Comparison of ENCODE assay signal across 7 cellular contexts in the genomic region with DNA sequence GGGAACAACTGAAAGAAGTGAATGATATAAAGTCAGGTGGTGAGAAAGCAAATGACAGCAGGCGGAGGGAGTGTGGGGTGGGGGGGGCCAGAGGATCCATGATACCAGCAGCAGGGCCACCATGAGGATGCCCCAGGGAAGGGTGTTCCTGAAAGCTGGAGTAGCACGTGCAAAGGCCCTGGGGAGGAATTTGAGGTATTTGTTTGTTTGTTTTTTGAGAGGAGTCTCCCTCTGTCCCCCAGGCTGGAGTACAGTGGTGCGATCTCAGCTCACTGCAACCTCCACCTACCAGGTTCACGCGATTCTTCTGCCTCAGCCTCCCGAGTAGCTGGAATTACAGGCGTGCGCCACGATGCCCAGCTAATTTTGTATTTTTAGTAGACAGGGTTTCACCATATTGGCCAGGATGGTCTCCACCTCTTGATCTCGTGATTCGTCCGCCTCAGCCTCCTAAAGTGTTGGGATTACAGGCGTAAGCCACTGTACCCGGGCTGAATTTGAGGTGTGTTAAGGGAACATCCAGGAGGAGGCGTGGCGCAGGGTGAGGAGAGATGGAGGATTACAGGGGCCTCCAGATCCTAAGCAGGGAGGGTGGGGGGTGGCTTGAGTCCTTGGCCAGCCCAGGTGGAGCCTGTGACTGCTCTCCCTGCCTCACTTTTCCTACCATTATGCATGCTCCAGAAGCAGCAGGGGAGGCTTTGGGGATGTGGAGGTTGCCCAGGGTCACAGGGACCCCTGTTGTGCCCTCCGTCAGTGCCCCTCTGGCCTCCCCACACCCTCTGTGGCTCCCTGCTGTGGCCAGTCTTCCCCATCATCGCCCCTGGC. TPM values are rescaled to one million over a fixed set of nuclear protein-coding genes. Genes with fewer than 3 reads are reported as not detected.
DNase-seq lines count a peak whose midpoint lies in the region; ATAC-seq and TF ChIP-seq lines count a peak whose summit lies in the region.

No MANE protein-coding gene starts in this region.

- DNase-seq in HFFc6 (no peak), middle frontal gyrus (ENCODE audit: extremely low spot score, low spot score) (no peak)
- no peak for DNase-seq in activated CD8-positive, alpha-beta T cell treated with anti-CD3 and anti-CD28 coated beads, Interleukin-2, amount 10 ng/mL, durations not matched to agents 7 days and 5 days
- no peak for DNase-seq in stimulated activated naive CD8-positive, alpha-beta T cell treated with anti-CD3 and anti-CD28 coated beads, Interleukin-15, amount 100 ng/mL, for 72 hours

- no peak for TF ChIP-seq CTCF in HFFc6 (IDR thresholded peaks at IDR 0.05)

- H3K4me3 Mint-ChIP-seq in HFFc6 = peak overlapping the region; percentile 90; the same call in 1 of the 2 replicates
- H3K4me3 Mint-ChIP-seq in activated CD8-positive, alpha-beta T cell treated with anti-CD3 and anti-CD28 coated beads, Interleukin-2, amount 10 ng/mL, durations not matched to agents 7 days and 5 days = peak overlapping the region; percentile 89
- H3K4me3 Mint-ChIP-seq in stimulated activated naive CD8-positive, alpha-beta T cell treated with anti-CD3 and anti-CD28 coated beads, Interleukin-15, amount 100 ng/mL, for 72 hours = peak overlapping the region; percentile 88 to 89

- H3K27me3 Mint-ChIP-seq in HFFc6 (ENCODE audit: insufficient read depth) = peaks cover 2% of the 10 kb centered on the region
- no peaks in the 10 kb centered on the region for H3K27me3 Mint-ChIP-seq in activated CD8-positive, alpha-beta T cell treated with anti-CD3 and anti-CD28 coated beads, Interleukin-2, amount 10 ng/mL, durations not matched to agents 7 days and 5 days (ENCODE audit: low read depth)
- H3K27me3 Mint-ChIP-seq in stimulated activated naive CD8-positive, alpha-beta T cell treated with anti-CD3 and anti-CD28 coated beads, Interleukin-15, amount 100 ng/mL, for 72 hours = no peaks in the 10 kb centered on the region

- peak overlapping the region; percentile 28 for H3K4me3 ChIP-seq in iPS-18c (ENCODE audit: insufficient read depth, low read depth, low read length)

- CTCF ChIA-PET in activated CD8-positive, alpha-beta T cell treated with anti-CD3 and anti-CD28 coated beads, Interleukin-2, amount 10 ng/mL, durations not matched to agents 7 days and 5 days (lab: Charles Lee) = interaction anchor here (1.1 to 6.6 kb wide), 8 partner anchors 9 to 35 kb away, joined by 3 to 159 read pairs (median 6); partner anchors contain the start of genes JUND and LSM4

- H3K9me3 ChIP-seq in iPS-18c (ENCODE audit: control insufficient read depth, insufficient read depth, low read length) = peaks cover 2% of the 10 kb centered on the region

- H3K4me1 Mint-ChIP-seq in HFFc6 (ENCODE audit: low read depth) = peaks cover 57% of the 10 kb centered on the region
- H3K4me1 Mint-ChIP-seq in activated CD8-positive, alpha-beta T cell treated with anti-CD3 and anti-CD28 coated beads, Interleukin-2, amount 10 ng/mL, durations not matched to agents 7 days and 5 days (ENCODE audit: low read depth) = peaks cover 67% of the 10 kb centered on the region
- peaks cover 83% of the 10 kb centered on the region for H3K4me1 Mint-ChIP-seq in stimulated activated naive CD8-positive, alpha-beta T cell treated with anti-CD3 and anti-CD28 coated beads, Interleukin-15, amount 100 ng/mL, for 72 hours

- POLR2A ChIA-PET in activated CD8-positive, alpha-beta T cell treated with anti-CD3 and anti-CD28 coated beads, Interleukin-2, amount 10 ng/mL, durations not matched to agents 7 days and 5 days (lab: Charles Lee) = interaction anchor here (0.7 to 6.9 kb wide), 6 partner anchors 10 to 172 kb away, joined by 3 to 520 read pairs (median 37); partner anchors contain the start of genes JUND and LSM4

- H3K36me3 Mint-ChIP-seq in HFFc6 (ENCODE audit: low read depth) = no peaks in the 10 kb centered on the region
- H3K36me3 Mint-ChIP-seq in activated CD8-positive, alpha-beta T cell treated with anti-CD3 and anti-CD28 coated beads, Interleukin-2, amount 10 ng/mL, durations not matched to agents 7 days and 5 days (ENCODE audit: low read depth) = peaks cover 30% of the 10 kb centered on the region

- no peak for ATAC-seq in activated CD8-positive, alpha-beta T cell treated with anti-CD3 and anti-CD28 coated beads, Interleukin-2, amount 10 ng/mL, durations not matched to agents 7 days and 5 days
- no peak for ATAC-seq in stimulated activated naive CD8-positive, alpha-beta T cell treated with anti-CD3 and anti-CD28 coated beads, Interleukin-15, amount 100 ng/mL, for 72 hours
- no peak for ATAC-seq in GM19397 (IDR thresholded peaks at IDR 0.05; ENCODE audit: unreplicated experiment)
- no peak for ATAC-seq in GM18498 (IDR thresholded peaks at IDR 0.05; ENCODE audit: unreplicated experiment)

- no peaks in the 10 kb centered on the region for H3K9me3 Mint-ChIP-seq in HFFc6
- no peaks in the 10 kb centered on the region for H3K9me3 Mint-ChIP-seq in activated CD8-positive, alpha-beta T cell treated with anti-CD3 and anti-CD28 coated beads, Interleukin-2, amount 10 ng/mL, durations not matched to agents 7 days and 5 days (ENCODE audit: insufficient read depth)
- peaks cover 5 to 17% of the 10 kb centered on the region in 2 donors for H3K9me3 Mint-ChIP-seq in stimulated activated naive CD8-positive, alpha-beta T cell treated with anti-CD3 and anti-CD28 coated beads, Interleukin-15, amount 100 ng/mL, for 72 hours

- H3K27ac Mint-ChIP-seq in HFFc6 = peak overlapping the region; percentile 97
- H3K27ac Mint-ChIP-seq in activated CD8-positive, alpha-beta T cell treated with anti-CD3 and anti-CD28 coated beads, Interleukin-2, amount 10 ng/mL, durations not matched to agents 7 days and 5 days = peak overlapping the region; percentile 93
- peak overlapping the region; percentile 94 to 98 for H3K27ac Mint-ChIP-seq in stimulated activated naive CD8-positive, alpha-beta T cell treated with anti-CD3 and anti-CD28 coated beads, Interleukin-15, amount 100 ng/mL, for 72 hours

RNA-seq across cellular contexts. Expression of gene JUND, which starts 12.4 kb away (rescaled TPM):
- total RNA-seq in HFFc6 (2021; fragmentation: NEBNext Ultra II Directional; extraction: Animal tissue kit (Norgen Biotek cat#: 25700)) = 10 to 100 TPM; 70.3 to 99.9 (median 91.7) TPM
- total RNA-seq in activated CD8-positive, alpha-beta T cell treated with anti-CD3 and anti-CD28 coated beads, Interleukin-2, amount 10 ng/mL, durations not matched to agents 7 days and 5 days = 100 to 1,000 TPM; 462 to 469 TPM

RNA-seq across cellular contexts. Expression of gene IQCN, which starts 19.6 kb away (rescaled TPM):
- total RNA-seq in HFFc6 (2021; fragmentation: NEBNext Ultra II Directional; extraction: Animal tissue kit (Norgen Biotek cat#: 25700)) = under 1 TPM; 0.40 to 0.87 (median 0.55) TPM
- 1 to 10 TPM; 3.7 to 4.2 TPM for total RNA-seq in activated CD8-positive, alpha-beta T cell treated with anti-CD3 and anti-CD28 coated beads, Interleukin-2, amount 10 ng/mL, durations not matched to agents 7 days and 5 days

RNA-seq across cellular contexts. Expression of gene LSM4, which starts 29.0 kb away (rescaled TPM):
- 100 to 1,000 TPM; 175 to 217 (median 202) TPM for total RNA-seq in HFFc6 (2021; fragmentation: NEBNext Ultra II Directional; extraction: Animal tissue kit (Norgen Biotek cat#: 25700))
- 100 to 1,000 TPM; 199 to 215 TPM for total RNA-seq in activated CD8-positive, alpha-beta T cell treated with anti-CD3 and anti-CD28 coated beads, Interleukin-2, amount 10 ng/mL, durations not matched to agents 7 days and 5 days

RNA-seq across cellular contexts. Expression of gene PGPEP1, which starts 46.5 kb away (rescaled TPM):
- 10 to 100 TPM; 30.5 to 54.1 (median 32.4) TPM for total RNA-seq in HFFc6 (2021; fragmentation: NEBNext Ultra II Directional; extraction: Animal tissue kit (Norgen Biotek cat#: 25700))
- 10 to 100 TPM; 30.1 to 34.5 TPM for total RNA-seq in activated CD8-positive, alpha-beta T cell treated with anti-CD3 and anti-CD28 coated beads, Interleukin-2, amount 10 ng/mL, durations not matched to agents 7 days and 5 days

Comparison
In these comparisons a context has a peak if more than half of its experiments do, and no peak if none do; other contexts are left out.
1. RNA of gene JUND, which starts 12.4 kb away (total RNA-seq): 462 to 469 TPM in activated CD8-positive, alpha-beta T cell treated with anti-CD3 and anti-CD28 coated beads, Interleukin-2, amount 10 ng/mL, durations not matched to agents 7 days and 5 days; 70.3 to 99.9 TPM in HFFc6; every median in the first group is over 4 times any median in the second.
2. Peak in every context shown above with its lines, with median percentiles within 50 percentile points of each other: H3K27ac Mint-ChIP-seq and H3K4me3 Mint-ChIP-seq.